Comparison of ENCODE assay signal across 11 cellular contexts in the genomic region with DNA sequence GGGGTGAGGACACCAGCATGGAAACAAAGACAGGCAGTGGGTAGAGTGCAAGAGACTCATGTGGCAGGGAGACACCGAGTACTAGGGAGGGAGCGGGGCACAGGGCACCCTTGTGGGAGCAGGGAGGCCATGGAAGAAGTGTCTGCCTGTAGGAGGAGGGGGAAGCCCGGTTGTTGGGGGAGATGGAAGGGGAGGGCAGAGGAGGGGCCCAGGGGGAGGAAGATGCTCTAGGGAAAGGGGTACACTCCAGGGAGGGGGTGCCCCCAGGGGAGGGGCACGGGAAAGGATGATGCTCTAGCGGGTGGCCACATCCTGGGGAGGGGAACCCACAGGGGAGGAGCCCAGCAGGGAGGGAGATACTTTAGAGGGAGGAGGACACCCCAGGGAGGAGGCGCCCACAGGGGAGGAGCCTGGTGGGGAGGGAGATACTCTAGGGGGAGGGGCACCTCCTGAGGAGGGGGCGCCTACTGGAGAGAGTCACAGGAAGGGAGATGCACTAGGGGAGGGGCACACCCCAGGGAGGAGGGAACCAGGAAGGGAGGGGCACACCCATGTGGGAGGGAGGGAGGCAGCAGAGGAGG. TPM values are rescaled to one million over a fixed set of nuclear protein-coding genes. Genes with fewer than 3 reads are reported as not detected.
DNase-seq lines count a peak whose midpoint lies in the region; ATAC-seq and TF ChIP-seq lines count a peak whose summit lies in the region.
"Had no signal": no experiment of that assay in that cellular context is flagged by ENCODE, and none has a peak within 500 bp of the region (broad histone marks: within the 10 kb centered on the region; RNA-seq: fewer than 3 reads in every experiment).

No MANE protein-coding gene starts in this region.

- peak; percentile 25 for ATAC-seq in Right ventricle myocardium inferior
- ATAC-seq in upper lobe of right lung, result peak; percentile 69
- no peak for ATAC-seq in HG02981 (IDR thresholded peaks at IDR 0.05; ENCODE audit: unreplicated experiment)
- ATAC-seq: A549, gastroesophageal sphincter had no signal

- TF ChIP-seq POLR2A in spleen (IDR thresholded peaks at IDR 0.05), result no peak

- H3K4me3 ChIP-seq in spleen (no peak overlapping the region), upper lobe of right lung (no peak overlapping the region)
- H3K4me3 ChIP-seq: A549, gastroesophageal sphincter had no signal

- peaks cover 6% of the 10 kb centered on the region for H3K36me3 Mint-ChIP-seq in activated naive CD4-positive, alpha-beta T cell treated with anti-CD3 and anti-CD28 coated beads, Interleukin-2, amount 10 ng/mL, durations not matched to agents 7 days and 5 days

- DNase-seq in Right ventricle myocardium inferior (ENCODE audit: missing footprints), result no peak
- DNase-seq in cardiac septum (ENCODE audit: low spot score), result no peak
- peak; percentile 95 for DNase-seq in activated naive CD4-positive, alpha-beta T cell treated with anti-CD3 and anti-CD28 coated beads, Interleukin-2, amount 10 ng/mL, durations not matched to agents 7 days and 5 days
- DNase-seq in spleen, result peak; percentile 84
- no peak for DNase-seq in upper lobe of right lung
- DNase-seq in posterior vena cava (ENCODE audit: low spot score), result no peak
- no peak for DNase-seq in NCI-H2227 treated with DMSO at 0.1 percent for 48 hours (lab: John Stamatoyannopoulos, UW)

- H3K4me3 Mint-ChIP-seq in activated naive CD4-positive, alpha-beta T cell treated with anti-CD3 and anti-CD28 coated beads, Interleukin-2, amount 10 ng/mL, durations not matched to agents 7 days and 5 days, result peak overlapping the region; percentile 62

- CTCF ChIA-PET in activated naive CD4-positive, alpha-beta T cell treated with anti-CD3 and anti-CD28 coated beads, Interleukin-2, amount 10 ng/mL, durations not matched to agents 7 days and 5 days (lab: Charles Lee), result interaction anchor here (0.6 kb wide), 1 partner anchor 110 kb away, joined by 3 read pairs; no protein-coding TSS in a partner anchor

- H3K9me3 ChIP-seq in spleen (peaks cover 0 to 16% (median 11%) of the 10 kb centered on the region in 8 donors), upper lobe of right lung (no peaks in the 10 kb centered on the region)

- WGBS in spleen, 5 donors, result 27 to 43% (median 41%) methylated on average over 6 to 7 of the region's 7 CpGs

- peaks cover 0 to 18% (median 0%) of the 10 kb centered on the region in 7 donors for H3K27me3 ChIP-seq in spleen (replicated peaks in 1 of 7)
- no peaks in the 10 kb centered on the region for H3K27me3 ChIP-seq in upper lobe of right lung

- intact Hi-C loops in Right ventricle myocardium inferior (cut with DNase I), result no loop called here
- intact Hi-C loops in cardiac septum (cut with DNase I), result no loop called here
- intact Hi-C loops in spleen (cut with DNase I; ENCODE audit: low total_unique reads), result no loop called here
- intact Hi-C loops in upper lobe of right lung (cut with DNase I), result no loop called here
- intact Hi-C loops in posterior vena cava (cut with DNase I), result no loop called here

- H3K36me3 ChIP-seq in spleen (no peaks in the 10 kb centered on the region), upper lobe of right lung (no peaks in the 10 kb centered on the region)
- H3K36me3 ChIP-seq: gastroesophageal sphincter had no signal

- peaks cover 0 to 12% (median 5%) of the 10 kb centered on the region in 6 donors for H3K4me1 ChIP-seq in spleen
- H3K4me1 ChIP-seq in upper lobe of right lung, result no peaks in the 10 kb centered on the region
- H3K4me1 ChIP-seq: A549, gastroesophageal sphincter, parathyroid adenoma had no signal

- no peak overlapping the region for H3K27ac ChIP-seq in spleen
- H3K27ac ChIP-seq in upper lobe of right lung, result no peak overlapping the region
- H3K27ac ChIP-seq: A549, gastroesophageal sphincter, parathyroid adenoma had no signal

- peaks cover 35% of the 10 kb centered on the region for H3K27me3 Mint-ChIP-seq in activated naive CD4-positive, alpha-beta T cell treated with anti-CD3 and anti-CD28 coated beads, Interleukin-2, amount 10 ng/mL, durations not matched to agents 7 days and 5 days

- TF ChIP-seq CTCF in spleen (IDR thresholded peaks at IDR 0.05 in 8 of 11, conservative IDR thresholded peaks at IDR 0.05 in 3 of 11) (no peak), upper lobe of right lung (IDR thresholded peaks at IDR 0.05) (no peak)

- peaks cover 10% of the 10 kb centered on the region for H3K9me3 Mint-ChIP-seq in activated naive CD4-positive, alpha-beta T cell treated with anti-CD3 and anti-CD28 coated beads, Interleukin-2, amount 10 ng/mL, durations not matched to agents 7 days and 5 days

- H3K27ac Mint-ChIP-seq in activated naive CD4-positive, alpha-beta T cell treated with anti-CD3 and anti-CD28 coated beads, Interleukin-2, amount 10 ng/mL, durations not matched to agents 7 days and 5 days, result peak overlapping the region; percentile 91

- peaks cover 33% of the 10 kb centered on the region for H3K4me1 Mint-ChIP-seq in activated naive CD4-positive, alpha-beta T cell treated with anti-CD3 and anti-CD28 coated beads, Interleukin-2, amount 10 ng/mL, durations not matched to agents 7 days and 5 days

RNA-seq across cellular contexts. Expression of a gene that starts 24.9 kb away (rescaled TPM):
- total RNA-seq in Right ventricle myocardium inferior (16.0 TPM), cardiac septum (7.1 TPM), spleen (10 to 100 TPM in 5 of 7 donors, 1 to 10 TPM in 2; 4.5 to 18.7 (median 12.0) TPM), upper lobe of right lung (50.9 TPM), posterior vena cava (1 to 10 TPM; 6.2 to 6.3 TPM)
- polyA plus RNA-seq in spleen, result 1 to 10 TPM; 2.1 to 4.4 (median 4.1) TPM

Comparison
In these comparisons a context has a peak if more than half of its experiments do, and no peak if none do; other contexts are left out.
1. DNase-seq: peak in activated naive CD4-positive, alpha-beta T cell treated with anti-CD3 and anti-CD28 coated beads, Interleukin-2, amount 10 ng/mL, durations not matched to agents 7 days and 5 days (single experiment) and spleen (single experiment); none in Right ventricle myocardium inferior (single experiment), cardiac septum (single experiment), upper lobe of right lung (single experiment), posterior vena cava (single experiment) and NCI-H2227 treated with DMSO at 0.1 percent for 48 hours (single experiment).